In genomic region chr17:82013772-82014321, GRCh38 we compare ENCODE assay signal across 15 cellular contexts. TPM values are rescaled to one million over a fixed set of nuclear protein-coding genes. Genes with fewer than 3 reads are reported as not detected.
DNase-seq lines count a peak whose midpoint lies in the region; ATAC-seq and TF ChIP-seq lines count a peak whose summit lies in the region.
"Had no signal": no experiment of that assay in that cellular context is flagged by ENCODE, and none has a peak within 500 bp of the region (broad histone marks: within the 10 kb centered on the region; RNA-seq: fewer than 3 reads in every experiment).

No MANE protein-coding gene starts in this region.

- no peaks in the 10 kb centered on the region for H4K20me1 ChIP-seq in hepatocyte (ENCODE audit: insufficient read depth, poor library complexity, severe bottlenecking)

- H3K9me3 ChIP-seq in hepatocyte (ENCODE audit: low read depth) (no peaks in the 10 kb centered on the region), thoracic aorta (no peaks in the 10 kb centered on the region)
- H3K9me3 ChIP-seq: SJCRH30 had no signal

- DNase-seq in SW480 (ENCODE audit: low spot score) (peak; percentile 69), hepatocyte (ENCODE audit: low spot score) (no peak), thoracic aorta (ENCODE audit: low spot score) (no peak), NCI-H524 treated with DMSO at 0.1 percent for 48 hours (lab: John Stamatoyannopoulos, UW) (no peak), amygdala (lab: John Stamatoyannopoulos, UW) (no peak)
- no peak for DNase-seq in central memory CD4-positive, alpha-beta T cell
- DNase-seq: activated CD4-positive, CD25-positive, alpha-beta regulatory T cell treated with anti-CD3 and anti-CD28 coated beads, Interleukin-2, amount 50 U/mL, for 72 hours; activated CD8-positive, alpha-beta memory T cell treated with anti-CD3 and anti-CD28 coated beads, Interleukin-2, amount 10 ng/mL, durations not matched to agents 7 days and 5 days; activated gamma-delta T cell; EL; NCI-H1694 treated with DMSO at 0.1 percent for 48 hours; NCI-H510A; stimulated activated CD4-positive, alpha-beta T cell treated with anti-CD3 and anti-CD28 coated beads, Interleukin-1b, Interleukin-23, amount 100 ng/mL, for 48 hours had no signal

- peak overlapping the region; percentile 76 for H3K27ac ChIP-seq in hepatocyte
- H3K27ac ChIP-seq in thoracic aorta: peak overlapping the region; percentile 72 to 75
- H3K27ac ChIP-seq: SJCRH30 had no signal

- 91% methylated on average over 16 of the region's 16 CpGs for WGBS in hepatocyte (ENCODE audit: low lambda C conversion rate, missing lambda C conversion rate)

- H3K4me1 ChIP-seq in hepatocyte (ENCODE audit: insufficient read depth): peaks cover 10% of the 10 kb centered on the region
- peaks cover 3 to 19% of the 10 kb centered on the region in 2 donors for H3K4me1 ChIP-seq in thoracic aorta (ENCODE audit: control insufficient read depth in 1 of 2, low read depth in 2 of 2)

- no peak for TF ChIP-seq CTCF in hepatocyte (IDR thresholded peaks at IDR 0.05; ENCODE audit: poor library complexity)
- TF ChIP-seq CTCF in thoracic aorta (IDR thresholded peaks at IDR 0.05): no peak

- no peaks in the 10 kb centered on the region for H3K27me3 ChIP-seq in hepatocyte
- H3K27me3 ChIP-seq in thoracic aorta (replicated peaks; ENCODE audit: insufficient read depth): no peaks in the 10 kb centered on the region
- H3K27me3 ChIP-seq: SJCRH30 had no signal

- H3K4me2 ChIP-seq in hepatocyte: no peak overlapping the region

- H3K4me3 ChIP-seq in hepatocyte (no peak overlapping the region), thoracic aorta (peak overlapping the region; percentile 47)
- H3K4me3 ChIP-seq: coronary artery, SJCRH30 had no signal

- no peaks in the 10 kb centered on the region for H3K9me2 ChIP-seq in hepatocyte (replicated peaks; ENCODE audit: insufficient read depth)

- H2AFZ ChIP-seq in hepatocyte: no peak overlapping the region

- H3K36me3 ChIP-seq in hepatocyte (replicated peaks; ENCODE audit: insufficient read depth, low read depth): no peaks in the 10 kb centered on the region
- H3K36me3 ChIP-seq in thoracic aorta: no peaks in the 10 kb centered on the region
- H3K36me3 ChIP-seq: SJCRH30 had no signal

- H3K79me2 ChIP-seq in hepatocyte: no peaks in the 10 kb centered on the region

- no peak for ATAC-seq in thoracic aorta (ENCODE audit: insufficient number of reproducible peaks, low FRiP score, low read depth)
- ATAC-seq: activated CD8-positive, alpha-beta memory T cell treated with anti-CD3 and anti-CD28 coated beads, Interleukin-2, amount 10 ng/mL, durations not matched to agents 7 days and 5 days had no signal

RNA-seq across cellular contexts. Expression of gene CENPX, which starts 8.8 kb away (rescaled TPM):
- total RNA-seq in hepatocyte: 58.2 and 64.5 TPM in 2 replicates
- polyA plus RNA-seq in hepatocyte: 83.2 and 84.3 TPM in 2 replicates
- 10 to 100 TPM; 31.4 to 40.4 TPM for total RNA-seq in thoracic aorta

RNA-seq across cellular contexts. Expression of gene LRRC45, which starts 9.3 kb away (rescaled TPM):
- total RNA-seq in hepatocyte (12.8 and 15.5 TPM in 2 replicates), thoracic aorta (10 to 100 TPM in 1 of 2 donors, 1 to 10 TPM in 1; 6.1 to 14.2 TPM)
- polyA plus RNA-seq in hepatocyte: 14.7 and 17.2 TPM in 2 replicates

RNA-seq across cellular contexts. Expression of gene RAC3, which starts 17.6 kb away (rescaled TPM):
- total RNA-seq in hepatocyte: 11.8 and 13.7 TPM in 2 replicates
- 5.2 and 5.5 TPM in 2 replicates for polyA plus RNA-seq in hepatocyte
- 1 to 10 TPM in 1 of 2 donors, not detected in 1; 1.8 TPM for total RNA-seq in thoracic aorta

RNA-seq across cellular contexts. Expression of gene DCXR, which starts 23.6 kb away (rescaled TPM):
- total RNA-seq in hepatocyte (118 and 125 TPM in 2 replicates), thoracic aorta (10 to 100 TPM; 33.9 to 87.1 TPM)
- 185 and 207 TPM in 2 replicates for polyA plus RNA-seq in hepatocyte

RNA-seq across cellular contexts. Expression of gene ASPSCR1, which starts 36.4 kb away (rescaled TPM):
- 27.5 and 28.4 TPM in 2 replicates for total RNA-seq in hepatocyte
- 45.9 and 56.8 TPM in 2 replicates for polyA plus RNA-seq in hepatocyte
- 10 to 100 TPM; 20.6 to 41.3 TPM for total RNA-seq in thoracic aorta
